ENCODE assay signal across 10 cellular contexts in the genomic region with DNA sequence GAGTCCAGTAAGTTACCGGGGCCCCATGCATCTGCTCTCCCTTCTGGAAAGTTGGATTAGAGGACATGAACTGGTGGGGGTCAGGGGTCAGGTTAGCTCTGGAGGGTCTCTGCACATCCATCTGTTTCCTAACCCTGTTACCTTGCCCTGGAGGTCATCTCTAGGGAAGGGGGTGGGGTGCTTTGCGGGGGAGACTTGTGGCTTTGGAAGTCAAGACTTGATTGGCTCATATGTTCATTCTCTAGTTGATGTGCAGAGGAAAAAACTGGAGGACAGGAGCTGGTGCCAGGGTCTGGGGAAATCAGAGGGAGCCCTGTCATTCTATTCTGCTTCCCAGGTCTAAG. TPM values are rescaled to one million over a fixed set of nuclear protein-coding genes. Genes with fewer than 3 reads are reported as not detected.
DNase-seq lines count a peak whose midpoint lies in the region; ATAC-seq and TF ChIP-seq lines count a peak whose summit lies in the region.
"Had no signal": no experiment of that assay in that cellular context is flagged by ENCODE, and none has a peak within 500 bp of the region (broad histone marks: within the 10 kb centered on the region; RNA-seq: fewer than 3 reads in every experiment).

No MANE protein-coding gene starts in this region.

- H3K36me3 Mint-ChIP-seq in CD8-positive, alpha-beta memory T cell, result no peaks in the 10 kb centered on the region

- POLR2A ChIA-PET in A673 (lab: Charles Lee; ENCODE audit: low non-redundant PET), result interaction anchor here (0.5 to 0.6 kb wide), 2 partner anchors 89 to 1271 kb away, joined by 3 to 15 read pairs; no protein-coding TSS in a partner anchor
- POLR2A ChIA-PET in CD8-positive, alpha-beta memory T cell (lab: Charles Lee), result no interaction called here

- TF ChIP-seq RAD21 in neural cell (conservative IDR thresholded peaks at IDR 0.05), result no peak

- no peak overlapping the region for H2AFZ ChIP-seq in neural cell (ENCODE audit: low read depth, low read length)

- TF ChIP-seq CTCF in A673 (conservative IDR thresholded peaks at IDR 0.05; ENCODE audit: low read depth, low read length) (no peak), coronary artery (IDR thresholded peaks at IDR 0.05) (no peak), neural cell (IDR thresholded peaks at IDR 0.05; ENCODE audit: poor library complexity, severe bottlenecking) (no peak)

- intact Hi-C loops in A673 (cut with micrococcal nuclease; ENCODE audit: unreplicated experiment), result loop anchor here (5.0 kb wide), 1 partner anchor 43 kb away; no protein-coding TSS in a partner anchor

- H3K4me2 ChIP-seq in neural cell (ENCODE audit: low read length), result peak overlapping the region; percentile 95

- H3K9ac ChIP-seq in neural cell (ENCODE audit: low read length), result peak overlapping the region; percentile 89

- ATAC-seq in GM21367 (IDR thresholded peaks at IDR 0.05; ENCODE audit: unreplicated experiment), result no peak

- TF ChIP-seq EP300 in neural cell (conservative IDR thresholded peaks at IDR 0.05; ENCODE audit: poor library complexity, severe bottlenecking), result no peak

- H3K79me2 ChIP-seq in neural cell (replicated peaks; ENCODE audit: insufficient read depth, low read length), result peaks cover 63% of the 10 kb centered on the region

- no peaks in the 10 kb centered on the region for H3K9me3 ChIP-seq in A673 (ENCODE audit: low read depth, low read length, poor library complexity, severe bottlenecking)
- no peaks in the 10 kb centered on the region for H3K9me3 ChIP-seq in CD8-positive, alpha-beta memory T cell (ENCODE audit: low read length)
- no peaks in the 10 kb centered on the region for H3K9me3 ChIP-seq in neural cell (ENCODE audit: low read length)

- H3K9me3 Mint-ChIP-seq in CD8-positive, alpha-beta memory T cell, result peaks cover 0 to 12% (median 3%) of the 10 kb centered on the region in 5 donors

- BruUV-seq in A673 (replicated peaks; lab: Mats Ljungman, UMichigan), result no TSS peak

- H3K36me3 ChIP-seq in A673 (ENCODE audit: insufficient read depth, low read length, poor library complexity, severe bottlenecking) (no peaks in the 10 kb centered on the region), neural cell (ENCODE audit: insufficient read depth, low read length) (no peaks in the 10 kb centered on the region)
- no peaks in the 10 kb centered on the region for H3K36me3 ChIP-seq in CD8-positive, alpha-beta memory T cell (ENCODE audit: insufficient read depth, low read length)

- H3K4me3 Mint-ChIP-seq in CD8-positive, alpha-beta memory T cell, result peak overlapping the region; percentile 50 to 89 (median 70)

- peaks cover 23% of the 10 kb centered on the region for H4K20me1 ChIP-seq in neural cell (ENCODE audit: insufficient read depth)

- DNase-seq in A673 (ENCODE audit: low spot score) (no peak), coronary artery (ENCODE audit: low spot score) (no peak), NCI-H187 (lab: John Stamatoyannopoulos, UW) (no peak), RKO (ENCODE audit: low spot score) (no peak), NCI-H2196 treated with DMSO at 0.1 percent for 48 hours (lab: John Stamatoyannopoulos, UW; ENCODE audit: unreplicated experiment) (no peak)
- no peak for DNase-seq in CD8-positive, alpha-beta memory T cell
- DNase-seq: DMS79 treated with DMSO at 0.1 percent for 48 hours had no signal

- no peaks in the 10 kb centered on the region for H3K4me1 ChIP-seq in A673 (ENCODE audit: insufficient read depth, low read length, poor library complexity, severe bottlenecking)
- H3K4me1 ChIP-seq in CD8-positive, alpha-beta memory T cell (ENCODE audit: insufficient read depth, low read length), result no peaks in the 10 kb centered on the region

- peaks cover 12 to 21% (median 16%) of the 10 kb centered on the region in 3 donors for H3K4me1 Mint-ChIP-seq in CD8-positive, alpha-beta memory T cell

- peaks cover 7% of the 10 kb centered on the region for H3F3A ChIP-seq in neural cell (ENCODE audit: insufficient read depth, low read length, poor library complexity, severe bottlenecking)

- H3K27ac ChIP-seq in A673 (ENCODE audit: low read depth, low read length, poor library complexity, severe bottlenecking), result no peak overlapping the region
- H3K27ac ChIP-seq in CD8-positive, alpha-beta memory T cell (ENCODE audit: low read depth, low read length), result no peak overlapping the region
- H3K27ac ChIP-seq in coronary artery, result peak overlapping the region; percentile 93 to 95
- peak overlapping the region; percentile 84 for H3K27ac ChIP-seq in neural cell (ENCODE audit: low read length)

- H3K27ac Mint-ChIP-seq in CD8-positive, alpha-beta memory T cell, result peak overlapping the region in 1 of 8 donors; percentile 7

- peak overlapping the region; percentile 83 for H3K4me3 ChIP-seq in A673 (ENCODE audit: low read depth, low read length, poor library complexity, severe bottlenecking)
- H3K4me3 ChIP-seq in CD8-positive, alpha-beta memory T cell (ENCODE audit: low read length), result no peak overlapping the region
- H3K4me3 ChIP-seq in coronary artery, result peak overlapping the region; percentile 91
- peak overlapping the region; percentile 86 for H3K4me3 ChIP-seq in neural cell (ENCODE audit: low read length)

- H3K27me3 ChIP-seq in A673 (replicated peaks; ENCODE audit: insufficient read depth, low read depth, low read length, poor library complexity) (peaks cover 12% of the 10 kb centered on the region), neural cell (ENCODE audit: insufficient read depth, low read depth, low read length) (no peaks in the 10 kb centered on the region)
- H3K27me3 ChIP-seq in CD8-positive, alpha-beta memory T cell (ENCODE audit: insufficient read depth, low read length, poor library complexity, severe bottlenecking), result peaks cover 44% of the 10 kb centered on the region

- H3K27me3 Mint-ChIP-seq in CD8-positive, alpha-beta memory T cell, result peaks cover 25 to 34% of the 10 kb centered on the region in 2 donors

- no peaks in the 10 kb centered on the region for H3K9me2 ChIP-seq in neural cell (ENCODE audit: insufficient read depth, low read length)

- CTCF ChIA-PET in A673 (lab: Charles Lee), result interaction anchor here (0.9 kb wide), 2 partner anchors 74 to 525 kb away, joined by 3 to 4 read pairs; partner anchors contain the start of gene CCDC14
- CTCF ChIA-PET in CD8-positive, alpha-beta memory T cell (lab: Charles Lee), result interaction anchor here (0.8 kb wide), 1 partner anchor 15 kb away, joined by 3 read pairs; no protein-coding TSS in a partner anchor

TF ChIP-seq in neural cell, 6 proteins besides CTCF, POLR2A, EP300 and RAD21:
- no peak for TF ChIP-seq SMC3 (conservative IDR thresholded peaks at IDR 0.05; ENCODE audit: poor library complexity)
- TF ChIP-seq, protein P1, sequence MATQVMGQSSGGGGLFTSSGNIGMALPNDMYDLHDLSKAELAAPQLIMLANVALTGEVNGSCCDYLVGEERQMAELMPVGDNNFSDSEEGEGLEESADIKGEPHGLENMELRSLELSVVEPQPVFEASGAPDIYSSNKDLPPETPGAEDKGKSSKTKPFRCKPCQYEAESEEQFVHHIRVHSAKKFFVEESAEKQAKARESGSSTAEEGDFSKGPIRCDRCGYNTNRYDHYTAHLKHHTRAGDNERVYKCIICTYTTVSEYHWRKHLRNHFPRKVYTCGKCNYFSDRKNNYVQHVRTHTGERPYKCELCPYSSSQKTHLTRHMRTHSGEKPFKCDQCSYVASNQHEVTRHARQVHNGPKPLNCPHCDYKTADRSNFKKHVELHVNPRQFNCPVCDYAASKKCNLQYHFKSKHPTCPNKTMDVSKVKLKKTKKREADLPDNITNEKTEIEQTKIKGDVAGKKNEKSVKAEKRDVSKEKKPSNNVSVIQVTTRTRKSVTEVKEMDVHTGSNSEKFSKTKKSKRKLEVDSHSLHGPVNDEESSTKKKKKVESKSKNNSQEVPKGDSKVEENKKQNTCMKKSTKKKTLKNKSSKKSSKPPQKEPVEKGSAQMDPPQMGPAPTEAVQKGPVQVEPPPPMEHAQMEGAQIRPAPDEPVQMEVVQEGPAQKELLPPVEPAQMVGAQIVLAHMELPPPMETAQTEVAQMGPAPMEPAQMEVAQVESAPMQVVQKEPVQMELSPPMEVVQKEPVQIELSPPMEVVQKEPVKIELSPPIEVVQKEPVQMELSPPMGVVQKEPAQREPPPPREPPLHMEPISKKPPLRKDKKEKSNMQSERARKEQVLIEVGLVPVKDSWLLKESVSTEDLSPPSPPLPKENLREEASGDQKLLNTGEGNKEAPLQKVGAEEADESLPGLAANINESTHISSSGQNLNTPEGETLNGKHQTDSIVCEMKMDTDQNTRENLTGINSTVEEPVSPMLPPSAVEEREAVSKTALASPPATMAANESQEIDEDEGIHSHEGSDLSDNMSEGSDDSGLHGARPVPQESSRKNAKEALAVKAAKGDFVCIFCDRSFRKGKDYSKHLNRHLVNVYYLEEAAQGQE (IDR thresholded peaks at IDR 0.05; ENCODE audit: borderline replicate concordance), result no peak
- no peak for TF ChIP-seq POLR2AphosphoS5 (IDR thresholded peaks at IDR 0.05)
- no peak for TF ChIP-seq TAF1 (IDR thresholded peaks at IDR 0.05; ENCODE audit: low read depth)
- TF ChIP-seq MXI1 (conservative IDR thresholded peaks at IDR 0.05; ENCODE audit: poor library complexity, severe bottlenecking), result no peak
- TF ChIP-seq EZH2 (IDR thresholded peaks at IDR 0.05; ENCODE audit: borderline replicate concordance, insufficient read depth, low read length, poor library complexity, severe bottlenecking), result no peak
TF ChIP-seq in neural cell: peak in this region for 0.

RNA-seq across cellular contexts. Expression of gene KALRN, which starts 1.6 kb away (rescaled TPM):
- 34.9 and 42.5 TPM in 2 replicates for total RNA-seq in A673 (2021)
- total RNA-seq in CD8-positive, alpha-beta memory T cell, result 1 to 10 TPM; 5.1 to 5.4 TPM
- 2.6 TPM for polyA plus RNA-seq in CD8-positive, alpha-beta memory T cell
- polyA plus RNA-seq in neural cell, result 61.6 and 86.7 TPM in 2 replicates
- polyA minus RNA-seq in neural cell, result 338 and 413 TPM in 2 replicates

RNA-seq across cellular contexts. Expression of gene ROPN1, which starts 42.9 kb away (rescaled TPM):
- not detected in 2 replicates for total RNA-seq in A673 (2021)
- not detected for total RNA-seq in CD8-positive, alpha-beta memory T cell
- not detected for polyA plus RNA-seq in CD8-positive, alpha-beta memory T cell
- not detected in 2 replicates for polyA plus RNA-seq in neural cell
- not detected in 2 replicates for polyA minus RNA-seq in neural cell
- total RNA-seq: pulmonary artery endothelial cell had no signal

Comparison
In these comparisons a context has a peak if more than half of its experiments do, and no peak if none do; other contexts are left out.
1. H3K27ac ChIP-seq: peak in coronary artery (2 of 2) and neural cell (single experiment); none in A673 (single experiment) and CD8-positive, alpha-beta memory T cell (single experiment).